Comparison of ENCODE assay signal across 9 cellular contexts in genomic region chr14:55131782-55132181, GRCh38. TPM values are rescaled to one million over a fixed set of nuclear protein-coding genes. Genes with fewer than 3 reads are reported as not detected.
A peak's percentile ranks its signal among the peaks of the same experiment; 100 is the strongest.
DNase-seq lines count a peak whose midpoint lies in the region; ATAC-seq, FAIRE-seq and TF ChIP-seq lines count a peak whose summit lies in the region.
"Had no signal": no experiment of that assay in that cellular context is flagged by ENCODE, and none has a peak within 500 bp of the region (broad histone marks: within the 10 kb centered on the region; RNA-seq: fewer than 3 reads in every experiment).

No MANE protein-coding gene starts in this region.

- H3K36me3 ChIP-seq in bronchial epithelial cell (ENCODE audit: control insufficient read depth, insufficient read depth, low read length) (peaks cover 12% of the 10 kb centered on the region), mucosa of rectum (ENCODE audit: control insufficient read depth in 2 of 2, insufficient read depth in 2 of 2, low read length in 2 of 2) (peaks cover 28 to 32% of the 10 kb centered on the region in 2 donors), SJCRH30 (no peaks in the 10 kb centered on the region)

- H3K4me3 ChIP-seq in bronchial epithelial cell (ENCODE audit: low read depth, low read length) (no peak overlapping the region), mucosa of rectum (ENCODE audit: low read length in 2 of 2) (peak overlapping the region; percentile 81 to 91), SJCRH30 (no peak overlapping the region)
- H3K4me3 ChIP-seq: lung had no signal

- FAIRE-seq in bronchial epithelial cell (lab: Jason Lieb, UNC): peak; percentile 55

- H3K27me3 ChIP-seq in bronchial epithelial cell (ENCODE audit: control insufficient read depth, insufficient read depth, low read length) (no peaks in the 10 kb centered on the region), mucosa of rectum (ENCODE audit: control insufficient read depth in 2 of 2, insufficient read depth in 2 of 2, low read length in 2 of 2) (no peaks in the 10 kb centered on the region), SJCRH30 (no peaks in the 10 kb centered on the region)

- no peak for TF ChIP-seq CTCF in bronchial epithelial cell (IDR thresholded peaks at IDR 0.05; ENCODE audit: insufficient read depth, low read length, severe bottlenecking)

- DNase-seq in AG08395 (ENCODE audit: low spot score) (peak; percentile 32), HT-29 (ENCODE audit: low spot score) (peak; percentile 38), bronchial epithelial cell (ENCODE audit: low read depth) (no peak), SJCRH30 (no peak), OCI-M1 (lab: John Stamatoyannopoulos, UW) (no peak), HCEC 1CT (no peak)

- ATAC-seq in GM18861 (IDR thresholded peaks at IDR 0.05; ENCODE audit: unreplicated experiment): no peak

- no peaks in the 10 kb centered on the region for H3K9me3 ChIP-seq in mucosa of rectum (ENCODE audit: control insufficient read depth in 2 of 2, low read length in 2 of 2)
- no peaks in the 10 kb centered on the region for H3K9me3 ChIP-seq in SJCRH30 (replicated peaks)

- H3K9ac ChIP-seq in mucosa of rectum (ENCODE audit: low read depth in 1 of 2, low read length in 2 of 2): peak overlapping the region; percentile 65 to 96

- H3K27ac ChIP-seq in mucosa of rectum (ENCODE audit: low read depth in 2 of 2, low read length in 2 of 2): peak overlapping the region; percentile 96 to 99
- H3K27ac ChIP-seq in SJCRH30: no peak overlapping the region

- H3K4me1 ChIP-seq in mucosa of rectum (ENCODE audit: control insufficient read depth in 2 of 2, insufficient read depth in 2 of 2, low read length in 2 of 2): peaks cover 31 to 34% of the 10 kb centered on the region in 2 donors
- no peaks in the 10 kb centered on the region for H3K4me1 ChIP-seq in SJCRH30

RNA-seq across cellular contexts. Expression of gene LGALS3, which starts 2.7 kb away (rescaled TPM):
- 165 and 178 TPM in 2 replicates for total RNA-seq in HT-29 (2014; rRNA removed; shearing (Covaris generic))
- total RNA-seq in bronchial epithelial cell: 198 and 253 TPM in 2 replicates
- total RNA-seq in SJCRH30 (2014; rRNA removed; shearing (Covaris generic)): 1.9 and 2.0 TPM in 2 replicates

RNA-seq across cellular contexts. Expression of gene DLGAP5, which starts 59.6 kb away (rescaled TPM):
- 12.7 and 14.1 TPM in 2 replicates for total RNA-seq in HT-29 (2014; rRNA removed; shearing (Covaris generic))
- total RNA-seq in bronchial epithelial cell: 0.26 and 0.38 TPM in 2 replicates
- total RNA-seq in SJCRH30 (2014; rRNA removed; shearing (Covaris generic)): 81.7 and 92.0 TPM in 2 replicates

Comparison
In these comparisons a context has a peak if more than half of its experiments do, and no peak if none do; other contexts are left out.
1. DNase-seq: peak in AG08395 (single experiment) and HT-29 (single experiment); none in bronchial epithelial cell (single experiment), SJCRH30 (0 of 2), OCI-M1 (single experiment) and HCEC 1CT (single experiment).
2. H3K4me3 ChIP-seq: peak in mucosa of rectum (2 of 2); none in bronchial epithelial cell (single experiment) and SJCRH30 (single experiment).
3. RNA of gene LGALS3, which starts 2.7 kb away (total RNA-seq): 198 to 253 TPM in bronchial epithelial cell and 165 to 178 TPM in HT-29; 1.9 to 2.0 TPM in SJCRH30; every median in the first group is over 10 times any median in the second.